Comparison of ENCODE assay signal across 1 cellular context in the genomic region with DNA sequence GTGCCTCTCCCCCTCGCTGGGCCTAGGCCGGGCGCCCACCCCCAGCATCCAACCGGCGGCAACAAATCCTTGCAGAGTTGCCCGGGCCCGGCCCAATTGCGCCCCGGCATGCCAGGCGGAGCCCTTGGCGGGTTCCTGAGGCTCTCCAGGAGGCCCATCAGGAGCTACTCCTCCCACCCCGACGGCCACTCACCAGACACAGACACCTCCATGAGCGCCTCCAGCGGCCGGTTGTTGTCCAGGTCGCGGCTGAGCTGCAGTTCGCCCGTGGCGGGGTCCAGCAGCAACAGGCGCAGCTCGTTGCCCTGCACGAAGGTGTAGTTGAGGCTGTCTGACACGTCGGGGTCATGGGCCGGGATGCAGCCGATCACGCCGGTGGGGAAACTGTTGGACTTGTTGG.
TF ChIP-seq lines count a peak whose summit lies in the region.

No MANE protein-coding gene starts in this region.

TF ChIP-seq in K562, 482 proteins besides CTCF, POLR2A, EP300 and RAD21 (continued from another document):
- no peak for TF ChIP-seq HDGF (IDR thresholded peaks at IDR 0.05)
- TF ChIP-seq, protein P1, sequence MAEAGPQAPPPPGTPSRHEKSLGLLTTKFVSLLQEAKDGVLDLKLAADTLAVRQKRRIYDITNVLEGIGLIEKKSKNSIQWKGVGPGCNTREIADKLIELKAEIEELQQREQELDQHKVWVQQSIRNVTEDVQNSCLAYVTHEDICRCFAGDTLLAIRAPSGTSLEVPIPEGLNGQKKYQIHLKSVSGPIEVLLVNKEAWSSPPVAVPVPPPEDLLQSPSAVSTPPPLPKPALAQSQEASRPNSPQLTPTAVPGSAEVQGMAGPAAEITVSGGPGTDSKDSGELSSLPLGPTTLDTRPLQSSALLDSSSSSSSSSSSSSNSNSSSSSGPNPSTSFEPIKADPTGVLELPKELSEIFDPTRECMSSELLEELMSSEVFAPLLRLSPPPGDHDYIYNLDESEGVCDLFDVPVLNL (CRISPR knock-in tag; IDR thresholded peaks at IDR 0.05; ENCODE audit: low read depth): no peak
- TF ChIP-seq EP400 (IDR thresholded peaks at IDR 0.05): no peak
- TF ChIP-seq, protein P2, sequence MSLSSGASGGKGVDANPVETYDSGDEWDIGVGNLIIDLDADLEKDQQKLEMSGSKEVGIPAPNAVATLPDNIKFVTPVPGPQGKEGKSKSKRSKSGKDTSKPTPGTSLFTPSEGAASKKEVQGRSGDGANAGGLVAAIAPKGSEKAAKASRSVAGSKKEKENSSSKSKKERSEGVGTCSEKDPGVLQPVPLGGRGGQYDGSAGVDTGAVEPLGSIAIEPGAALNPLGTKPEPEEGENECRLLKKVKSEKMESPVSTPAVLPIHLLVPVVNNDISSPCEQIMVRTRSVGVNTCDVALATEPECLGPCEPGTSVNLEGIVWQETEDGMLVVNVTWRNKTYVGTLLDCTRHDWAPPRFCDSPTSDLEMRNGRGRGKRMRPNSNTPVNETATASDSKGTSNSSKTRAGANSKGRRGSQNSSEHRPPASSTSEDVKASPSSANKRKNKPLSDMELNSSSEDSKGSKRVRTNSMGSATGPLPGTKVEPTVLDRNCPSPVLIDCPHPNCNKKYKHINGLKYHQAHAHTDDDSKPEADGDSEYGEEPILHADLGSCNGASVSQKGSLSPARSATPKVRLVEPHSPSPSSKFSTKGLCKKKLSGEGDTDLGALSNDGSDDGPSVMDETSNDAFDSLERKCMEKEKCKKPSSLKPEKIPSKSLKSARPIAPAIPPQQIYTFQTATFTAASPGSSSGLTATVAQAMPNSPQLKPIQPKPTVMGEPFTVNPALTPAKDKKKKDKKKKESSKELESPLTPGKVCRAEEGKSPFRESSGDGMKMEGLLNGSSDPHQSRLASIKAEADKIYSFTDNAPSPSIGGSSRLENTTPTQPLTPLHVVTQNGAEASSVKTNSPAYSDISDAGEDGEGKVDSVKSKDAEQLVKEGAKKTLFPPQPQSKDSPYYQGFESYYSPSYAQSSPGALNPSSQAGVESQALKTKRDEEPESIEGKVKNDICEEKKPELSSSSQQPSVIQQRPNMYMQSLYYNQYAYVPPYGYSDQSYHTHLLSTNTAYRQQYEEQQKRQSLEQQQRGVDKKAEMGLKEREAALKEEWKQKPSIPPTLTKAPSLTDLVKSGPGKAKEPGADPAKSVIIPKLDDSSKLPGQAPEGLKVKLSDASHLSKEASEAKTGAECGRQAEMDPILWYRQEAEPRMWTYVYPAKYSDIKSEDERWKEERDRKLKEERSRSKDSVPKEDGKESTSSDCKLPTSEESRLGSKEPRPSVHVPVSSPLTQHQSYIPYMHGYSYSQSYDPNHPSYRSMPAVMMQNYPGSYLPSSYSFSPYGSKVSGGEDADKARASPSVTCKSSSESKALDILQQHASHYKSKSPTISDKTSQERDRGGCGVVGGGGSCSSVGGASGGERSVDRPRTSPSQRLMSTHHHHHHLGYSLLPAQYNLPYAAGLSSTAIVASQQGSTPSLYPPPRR (CRISPR knock-in tag; IDR thresholded peaks at IDR 0.05; ENCODE audit: borderline replicate concordance): no peak
- no peak for TF ChIP-seq TEAD4 (IDR thresholded peaks at IDR 0.05; ENCODE audit: low read length)
- TF ChIP-seq TEAD4 (CRISPR knock-in tag; IDR thresholded peaks at IDR 0.05; ENCODE audit: borderline replicate concordance): no peak
- TF ChIP-seq MAFF (IDR thresholded peaks at IDR 0.05; ENCODE audit: low read length): no peak
- TF ChIP-seq RBM34 (IDR thresholded peaks at IDR 0.05; ENCODE audit: borderline replicate concordance, insufficient read depth, low read length): no peak
- no peak for TF ChIP-seq YBX1 (IDR thresholded peaks at IDR 0.05)
- TF ChIP-seq, protein P3, sequence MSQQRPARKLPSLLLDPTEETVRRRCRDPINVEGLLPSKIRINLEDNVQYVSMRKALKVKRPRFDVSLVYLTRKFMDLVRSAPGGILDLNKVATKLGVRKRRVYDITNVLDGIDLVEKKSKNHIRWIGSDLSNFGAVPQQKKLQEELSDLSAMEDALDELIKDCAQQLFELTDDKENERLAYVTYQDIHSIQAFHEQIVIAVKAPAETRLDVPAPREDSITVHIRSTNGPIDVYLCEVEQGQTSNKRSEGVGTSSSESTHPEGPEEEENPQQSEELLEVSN (IDR thresholded peaks at IDR 0.05; ENCODE audit: borderline replicate concordance in 1 of 2, extremely low read depth in 1 of 2, insufficient read depth in 1 of 2, insufficient read length in 1 of 2, low read depth in 1 of 2, low read length in 1 of 2, poor library complexity in 1 of 2, severe bottlenecking in 1 of 2): no peak
- no peak for TF ChIP-seq PML (IDR thresholded peaks at IDR 0.05; ENCODE audit: low read length)
- TF ChIP-seq FOXM1 (IDR thresholded peaks at IDR 0.05; ENCODE audit: low read depth): no peak
- no peak for TF ChIP-seq FOXM1 (CRISPR knock-in tag; IDR thresholded peaks at IDR 0.05; ENCODE audit: low read depth)
- no peak for TF ChIP-seq FOXA3 (CRISPR knock-in tag; conservative IDR thresholded peaks at IDR 0.05 in 1 of 2, IDR thresholded peaks at IDR 0.05 in 1 of 2)
- no peak for TF ChIP-seq ZNF121 (CRISPR knock-in tag; conservative IDR thresholded peaks at IDR 0.05)
- no peak for TF ChIP-seq FOXA1 (IDR thresholded peaks at IDR 0.05; ENCODE audit: borderline replicate concordance)
- no peak for TF ChIP-seq ETS2 (tag; IDR thresholded peaks at IDR 0.05; ENCODE audit: borderline replicate concordance, poor library complexity, severe bottlenecking)
- TF ChIP-seq ARID1B (IDR thresholded peaks at IDR 0.05): no peak
- TF ChIP-seq, protein P4, sequence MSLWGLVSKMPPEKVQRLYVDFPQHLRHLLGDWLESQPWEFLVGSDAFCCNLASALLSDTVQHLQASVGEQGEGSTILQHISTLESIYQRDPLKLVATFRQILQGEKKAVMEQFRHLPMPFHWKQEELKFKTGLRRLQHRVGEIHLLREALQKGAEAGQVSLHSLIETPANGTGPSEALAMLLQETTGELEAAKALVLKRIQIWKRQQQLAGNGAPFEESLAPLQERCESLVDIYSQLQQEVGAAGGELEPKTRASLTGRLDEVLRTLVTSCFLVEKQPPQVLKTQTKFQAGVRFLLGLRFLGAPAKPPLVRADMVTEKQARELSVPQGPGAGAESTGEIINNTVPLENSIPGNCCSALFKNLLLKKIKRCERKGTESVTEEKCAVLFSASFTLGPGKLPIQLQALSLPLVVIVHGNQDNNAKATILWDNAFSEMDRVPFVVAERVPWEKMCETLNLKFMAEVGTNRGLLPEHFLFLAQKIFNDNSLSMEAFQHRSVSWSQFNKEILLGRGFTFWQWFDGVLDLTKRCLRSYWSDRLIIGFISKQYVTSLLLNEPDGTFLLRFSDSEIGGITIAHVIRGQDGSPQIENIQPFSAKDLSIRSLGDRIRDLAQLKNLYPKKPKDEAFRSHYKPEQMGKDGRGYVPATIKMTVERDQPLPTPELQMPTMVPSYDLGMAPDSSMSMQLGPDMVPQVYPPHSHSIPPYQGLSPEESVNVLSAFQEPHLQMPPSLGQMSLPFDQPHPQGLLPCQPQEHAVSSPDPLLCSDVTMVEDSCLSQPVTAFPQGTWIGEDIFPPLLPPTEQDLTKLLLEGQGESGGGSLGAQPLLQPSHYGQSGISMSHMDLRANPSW (CRISPR knock-in tag; IDR thresholded peaks at IDR 0.05): no peak
- TF ChIP-seq RHOXF2B (CRISPR knock-in tag; conservative IDR thresholded peaks at IDR 0.05): no peak
